23 cellular contexts compared by ENCODE assay signal in the genomic region with DNA sequence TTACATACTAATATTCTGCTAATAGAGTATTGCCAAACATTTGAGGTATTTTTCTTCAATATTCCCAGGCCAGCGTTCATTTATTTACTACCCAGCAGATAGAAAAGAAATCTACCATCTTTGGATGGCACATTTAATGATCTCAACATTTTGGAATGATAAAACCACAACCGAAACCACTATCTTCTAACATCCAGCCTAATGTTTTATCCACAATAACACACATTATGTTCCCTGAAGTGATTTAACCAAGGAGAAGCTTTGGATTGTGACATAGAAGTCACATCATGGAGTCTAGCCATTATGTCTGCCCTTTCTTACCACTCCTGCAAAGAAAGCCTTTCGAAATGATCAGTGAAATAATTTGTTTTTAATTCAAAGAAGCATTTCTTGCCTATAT.
"Had no signal": no experiment of that assay in that cellular context is flagged by ENCODE, and none has a peak within 500 bp of the region (broad histone marks: within the 10 kb centered on the region; RNA-seq: fewer than 3 reads in every experiment).

No MANE protein-coding gene starts in this region.

- H3K4me1 Mint-ChIP-seq: activated naive CD8-positive, alpha-beta T cell treated with anti-CD3 and anti-CD28 coated beads, Interleukin-2, amount 10 ng/mL, durations not matched to agents 7 days and 5 days had no signal

- H3K36me3 ChIP-seq: adrenal gland, SJCRH30, WERI-Rb-1 had no signal

- H3K9me3 ChIP-seq: adrenal gland, SK-N-SH had no signal

- H3K27me3 Mint-ChIP-seq: activated CD8-positive, alpha-beta T cell treated with anti-CD3 and anti-CD28 coated beads for 36 hours; activated naive CD8-positive, alpha-beta T cell treated with anti-CD3 and anti-CD28 coated beads, Interleukin-2, amount 10 ng/mL, durations not matched to agents 7 days and 5 days had no signal

- H3K4me3 ChIP-seq: adrenal gland, SJCRH30 had no signal

- H3K27me3 ChIP-seq: adrenal gland, SJCRH30 had no signal

- H3K4me2 ChIP-seq: SK-N-SH had no signal

- H3K4me3 Mint-ChIP-seq: activated CD8-positive, alpha-beta T cell treated with anti-CD3 and anti-CD28 coated beads for 36 hours; activated naive CD8-positive, alpha-beta T cell treated with anti-CD3 and anti-CD28 coated beads, Interleukin-2, amount 10 ng/mL, durations not matched to agents 7 days and 5 days had no signal

- H3K27ac Mint-ChIP-seq: activated CD8-positive, alpha-beta T cell treated with anti-CD3 and anti-CD28 coated beads for 36 hours; activated naive CD8-positive, alpha-beta T cell treated with anti-CD3 and anti-CD28 coated beads, Interleukin-2, amount 10 ng/mL, durations not matched to agents 7 days and 5 days had no signal

- ATAC-seq: activated CD8-positive, alpha-beta T cell treated with anti-CD3 and anti-CD28 coated beads for 36 hours; Panc1 had no signal

- H3K4me1 ChIP-seq: adrenal gland had no signal

- H3K9ac ChIP-seq: SK-N-SH had no signal

- H3K36me3 Mint-ChIP-seq: activated naive CD8-positive, alpha-beta T cell treated with anti-CD3 and anti-CD28 coated beads, Interleukin-2, amount 10 ng/mL, durations not matched to agents 7 days and 5 days had no signal

- H3K27ac ChIP-seq: adrenal gland, RWPE1, SJCRH30, WERI-Rb-1 had no signal

- DNase-seq: activated CD4-positive, alpha-beta T cell treated with anti-CD3 and anti-CD28 coated beads for 4 hours; activated CD8-positive, alpha-beta memory T cell treated with anti-CD3 and anti-CD28 coated beads, Interleukin-2, amount 50 U/mL, for 4 hours; activated CD8-positive, alpha-beta T cell treated with anti-CD3 and anti-CD28 coated beads for 36 hours; activated naive CD4-positive, alpha-beta T cell treated with anti-CD3 and anti-CD28 coated beads, Interleukin-2, amount 50 U/mL, for 16 hours; activated naive CD8-positive, alpha-beta T cell treated with anti-CD3 and anti-CD28 coated beads, Interleukin-2, amount 10 ng/mL, durations not matched to agents 7 days and 5 days; adrenal gland; anterior cingulate cortex; central memory CD4-positive, alpha-beta T cell; NCI-H1048; NCI-H2029; NCI-H2107; NCI-H2171 treated with DMSO at 0.1 percent for 48 hours; NCI-H226; NCI-H526; NCI-H82; OCI-M1; Right ventricle myocardium superior; SJCRH30; SK-N-SH; T-helper 1 cell; WERI-Rb-1 had no signal
